ENCODE assay signal across 8 cellular contexts in the genomic region with DNA sequence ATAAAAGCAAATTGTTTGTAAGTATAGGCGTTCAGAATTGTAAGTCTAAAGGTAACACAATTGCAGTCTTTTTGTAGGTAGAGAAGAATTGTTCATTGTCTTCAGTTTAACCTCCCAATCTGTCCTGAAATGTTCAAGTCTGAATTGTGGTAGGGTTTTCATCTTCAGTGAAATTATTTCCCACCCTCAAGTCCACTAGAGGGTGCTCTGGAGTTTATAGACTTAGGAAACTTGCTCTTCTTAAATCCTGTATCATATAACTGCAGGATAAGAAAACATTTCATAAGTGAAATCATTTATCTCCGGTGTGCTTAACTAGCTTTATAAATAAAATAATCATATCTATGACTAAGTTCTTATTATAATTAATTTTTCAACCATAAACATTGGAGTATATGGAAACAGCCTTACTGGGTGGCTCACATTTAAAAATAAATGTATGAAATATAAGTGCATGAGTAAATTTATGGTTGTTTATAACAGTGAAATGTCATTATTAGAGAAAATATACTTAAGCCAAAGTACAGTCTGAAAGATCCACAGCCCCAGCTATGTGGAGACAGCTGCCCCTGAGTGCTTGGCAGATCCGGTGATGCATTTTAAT.
A peak's percentile ranks its signal among the peaks of the same experiment; 100 is the strongest.
DNase-seq lines count a peak whose midpoint lies in the region; ATAC-seq, FAIRE-seq and TF ChIP-seq lines count a peak whose summit lies in the region.

No MANE protein-coding gene starts in this region.

- H3K27me3 Mint-ChIP-seq in mesothelial cell of epicardium (ENCODE audit: low read depth), result no peaks in the 10 kb centered on the region

- H3K27me3 ChIP-seq in DND-41 (ENCODE audit: insufficient read depth, low read length, poor library complexity) (no peaks in the 10 kb centered on the region), PC-9 (ENCODE audit: insufficient read depth, low read depth) (no peaks in the 10 kb centered on the region)

- BruUV-seq in PC-9 (replicated peaks; lab: Mats Ljungman, UMichigan), result no TSS peak

- no peak for FAIRE-seq in GM12892 (lab: Jason Lieb, UNC)

- ATAC-seq in DND-41 (ENCODE audit: insufficient read depth, low read depth), result peak; percentile 53; the same call in 1 of the 3 replicates
- no peak for ATAC-seq in GM18505 (IDR thresholded peaks at IDR 0.05; ENCODE audit: unreplicated experiment)

- TF ChIP-seq POLR2A in GM12892 (IDR thresholded peaks at IDR 0.05; ENCODE audit: low read depth, low read length) (no peak), GM18505 (IDR thresholded peaks at IDR 0.05; ENCODE audit: borderline replicate concordance, extremely low read depth, insufficient read depth, insufficient read length) (no peak)

- peaks cover 29% of the 10 kb centered on the region; the same call in 1 of the 2 replicates for H3F3A ChIP-seq in PC-9 (ENCODE audit: insufficient read depth, low read depth)

- TF ChIP-seq CTCF in DND-41 (IDR thresholded peaks at IDR 0.05; ENCODE audit: borderline replicate concordance, extremely low read depth, low read length, poor library complexity, severe bottlenecking) (peak; percentile 72), PC-9 (conservative IDR thresholded peaks at IDR 0.05) (peak; percentile 83), mesothelial cell of epicardium (IDR thresholded peaks at IDR 0.05; ENCODE audit: unreplicated experiment) (peak; percentile 55)

- H3K4me3 Mint-ChIP-seq in mesothelial cell of epicardium, result no peak overlapping the region

- DNase-seq in DND-41 (no peak), HuH-7.5 (ENCODE audit: low spot score) (peak; percentile 40), PC-9 (peak in 1 of 2 experiments; percentile 46), mesothelial cell of epicardium (ENCODE audit: low spot score in 2 of 2, unreplicated experiment in 2 of 2) (no peak), GM12892 (ENCODE audit: insufficient read length) (no peak), middle frontal gyrus (ENCODE audit: extremely low spot score, low spot score) (no peak)
- peak; percentile 20 for DNase-seq in effector CD4-positive, alpha-beta T cell

- POLR2A ChIA-PET in PC-9 (lab: Charles Lee; ENCODE audit: unreplicated experiment), result no interaction called here

- no peaks in the 10 kb centered on the region for H3K9me3 Mint-ChIP-seq in mesothelial cell of epicardium

- H3K9me3 ChIP-seq in DND-41 (ENCODE audit: insufficient read depth, low read length, severe bottlenecking) (no peaks in the 10 kb centered on the region), PC-9 (ENCODE audit: insufficient read depth, low read depth) (0 out of 2 replicates have a peak, but pooled peaks cover 5% of the 10 kb centered on the region)

- H3K4me1 Mint-ChIP-seq in mesothelial cell of epicardium, result peaks cover 22% of the 10 kb centered on the region

- H3K36me3 Mint-ChIP-seq in mesothelial cell of epicardium, result peaks cover 25% of the 10 kb centered on the region

- no peak overlapping the region for H3K4me2 ChIP-seq in DND-41 (ENCODE audit: insufficient read depth, low read length)
- no peak overlapping the region for H3K4me2 ChIP-seq in PC-9

- H3K36me3 ChIP-seq in DND-41 (ENCODE audit: insufficient read depth, low read length) (no peaks in the 10 kb centered on the region), PC-9 (ENCODE audit: low read depth) (peaks cover 30% of the 10 kb centered on the region)

- no peak overlapping the region for H3K9ac ChIP-seq in DND-41 (ENCODE audit: low read depth, low read length)

- CTCF ChIA-PET in PC-9 (lab: Charles Lee), result interaction anchor here (0.5 to 2.2 kb wide), 3 partner anchors 249 to 1440 kb away, joined by 3 to 8 read pairs (median 3); no protein-coding TSS in a partner anchor

- H3K27ac ChIP-seq in DND-41 (ENCODE audit: low read length) (no peak overlapping the region), PC-9 (no peak overlapping the region)

- intact Hi-C loops in PC-9 (cut with micrococcal nuclease; ENCODE audit: unreplicated experiment), result loop anchor here (1.0 to 5.0 kb wide), 2 partner anchors 249 to 263 kb away; partner anchors contain the start of gene OTULIN

- H4K20me1 ChIP-seq in DND-41 (ENCODE audit: insufficient read depth, low read length), result no peaks in the 10 kb centered on the region
- H4K20me1 ChIP-seq in PC-9 (ENCODE audit: insufficient read depth), result peaks cover 18% of the 10 kb centered on the region; the same call in 1 of the 2 replicates

- H3K27ac Mint-ChIP-seq in mesothelial cell of epicardium, result no peak overlapping the region

- no peaks in the 10 kb centered on the region for H3K4me1 ChIP-seq in DND-41 (ENCODE audit: insufficient read depth, low read length)
- H3K4me1 ChIP-seq in PC-9 (replicated peaks; ENCODE audit: insufficient read depth), result peaks cover 10% of the 10 kb centered on the region; the same call in 1 of the 2 replicates

- no peak overlapping the region for H2AFZ ChIP-seq in DND-41 (ENCODE audit: low read depth, low read length)
- no peak overlapping the region for H2AFZ ChIP-seq in PC-9

- H3K79me2 ChIP-seq in DND-41 (ENCODE audit: insufficient read depth, low read length), result no peaks in the 10 kb centered on the region
- H3K79me2 ChIP-seq in PC-9 (ENCODE audit: low read depth), result peaks cover 6% of the 10 kb centered on the region; the same call in 1 of the 2 replicates

- no peaks in the 10 kb centered on the region for H3K9me2 ChIP-seq in PC-9 (ENCODE audit: insufficient read depth)

- H3K4me3 ChIP-seq in DND-41 (ENCODE audit: low read depth in 1 of 2, low read length in 2 of 2), result no peak overlapping the region
- H3K4me3 ChIP-seq in PC-9, result no peak overlapping the region

Comparison
In these comparisons a context has a peak if more than half of its experiments do, and no peak if none do; other contexts are left out.
1. DNase-seq: peak in HuH-7.5 (single experiment) and effector CD4-positive, alpha-beta T cell (single experiment); none in DND-41 (single experiment), mesothelial cell of epicardium (0 of 2), GM12892 (single experiment) and middle frontal gyrus (single experiment).
2. Peak in every context shown above with its lines, with median percentiles within 50 percentile points of each other: CTCF ChIP-seq.